21 cellular contexts compared by ENCODE assay signal in genomic region chr22:17971711-17972110, GRCh38. TPM values are rescaled to one million over a fixed set of nuclear protein-coding genes. Genes with fewer than 3 reads are reported as not detected.
A peak's percentile ranks its signal among the peaks of the same experiment; 100 is the strongest.
DNase-seq lines count a peak whose midpoint lies in the region; ATAC-seq, FAIRE-seq and TF ChIP-seq lines count a peak whose summit lies in the region.
"Had no signal": no experiment of that assay in that cellular context is flagged by ENCODE, and none has a peak within 500 bp of the region (broad histone marks: within the 10 kb centered on the region; RNA-seq: fewer than 3 reads in every experiment).

No MANE protein-coding gene starts in this region.

- H3K4me3 ChIP-seq in HepG2 (replicated peaks in 1 of 3; ENCODE audit: insufficient read depth in 1 of 3, low read depth in 2 of 3, low read length in 3 of 3) (peak overlapping the region in 2 of 3 experiments; percentile 36 to 75; a peak in 2 of 6 replicates), spleen (no peak overlapping the region)
- H3K4me3 ChIP-seq: gastroesophageal sphincter, pancreas, Peyer's patch had no signal

- ATAC-seq in activated B cell treated with CpG ODN at 0.5 μM for 24 hours (ENCODE audit: low read depth) (no peak), HepG2 (no peak), GM21576 (IDR thresholded peaks at IDR 0.05; ENCODE audit: unreplicated experiment) (no peak), HG02610 (IDR thresholded peaks at IDR 0.05; ENCODE audit: unreplicated experiment) (no peak)

- CTCF ChIA-PET in activated B cell treated with CpG ODN at 0.5 μM for 24 hours (lab: Charles Lee) (interaction anchor here (1.4 kb wide), 1 partner anchor 24 kb away, joined by 3 read pairs; no protein-coding TSS in a partner anchor), HepG2 (lab: Yijun Ruan, JAX; ENCODE audit: low intra/inter-chr PET ratio, low total read pairs) (no interaction called here)

- no peak overlapping the region for H2BK5ac ChIP-seq in H9 (ENCODE audit: insufficient read length, low read length)

- H3K27ac ChIP-seq in H9 (ENCODE audit: insufficient read length, low read depth, low read length) (no peak overlapping the region), HepG2 (ENCODE audit: extremely low read length, insufficient read depth, low read length) (peak overlapping the region; percentile 80), spleen (peak overlapping the region in 6 of 8 donors; percentile 15 to 73 (median 62))

- H3K4me1 Mint-ChIP-seq in H9 (peaks cover 29 to 39% of the 10 kb centered on the region in 2 experiments), activated B cell treated with CpG ODN at 0.5 μM for 24 hours (peaks cover 83% of the 10 kb centered on the region)

- H3T11ph ChIP-seq in H9 (ENCODE audit: low read length), result no peak overlapping the region

- H3K9me3 Mint-ChIP-seq in H9 (no peaks in the 10 kb centered on the region), activated B cell treated with CpG ODN at 0.5 μM for 24 hours (no peaks in the 10 kb centered on the region)
- H3K9me3 Mint-ChIP-seq: activated CD4-positive, alpha-beta T cell treated with anti-CD3 and anti-CD28 coated beads, Interleukin-2, amount 10 ng/mL, durations not matched to agents 7 days and 5 days; dendritic cell treated with granulocyte-macrophage colony-stimulating factor and Interleukin-4, amounts not matched to agents 40 ng/mL and 50 ng/mL, for 4 days; IgD-negative memory B cell had no signal

- H3K23ac ChIP-seq in H9 (ENCODE audit: insufficient read length, low read depth, low read length), result no peak overlapping the region

- no peak overlapping the region for H2BK120ac ChIP-seq in H9 (ENCODE audit: low read depth, low read length, poor library complexity, severe bottlenecking)

- peak overlapping the region; percentile 51 to 69 (median 59); a peak in 5 of 7 replicates for H3K27ac Mint-ChIP-seq in H9
- H3K27ac Mint-ChIP-seq in activated B cell treated with CpG ODN at 0.5 μM for 24 hours, result peak overlapping the region; percentile 65
- H3K27ac Mint-ChIP-seq: activated CD4-positive, alpha-beta T cell treated with anti-CD3 and anti-CD28 coated beads, Interleukin-2, amount 10 ng/mL, durations not matched to agents 7 days and 5 days; dendritic cell treated with granulocyte-macrophage colony-stimulating factor and Interleukin-4, amounts not matched to agents 40 ng/mL and 50 ng/mL, for 4 days had no signal

- no peak for FAIRE-seq in HepG2 (lab: Jason Lieb, UNC)
- FAIRE-seq: pancreas had no signal

- no peak overlapping the region for H2BK12ac ChIP-seq in H9 (ENCODE audit: insufficient read length, low read depth, low read length)

- DNase-seq in H9 (no peak), activated B cell treated with CpG ODN at 0.5 μM for 24 hours (no peak), HepG2 (ENCODE audit: low spot score) (no peak), spleen (peak; percentile 58), anterior cingulate cortex (lab: John Stamatoyannopoulos, UW) (no peak)
- DNase-seq in effector CD4-positive, alpha-beta T cell, result no peak
- DNase-seq: activated CD4-positive, alpha-beta T cell treated with anti-CD3 and anti-CD28 coated beads, Interleukin-2, amount 10 ng/mL, durations not matched to agents 7 days and 5 days; activated CD8-positive, alpha-beta memory T cell treated with anti-CD3 and anti-CD28 coated beads, Interleukin-2, amount 50 U/mL, for 48 hours; DMS153; erythroblast; GOT3; left colon; NCI-H1694; NCI-H226; pancreas; Peyer's patch had no signal

- TF ChIP-seq EP300 in HepG2 (IDR thresholded peaks at IDR 0.05; ENCODE audit: low read depth in 2 of 2, low read length in 2 of 2) (no peak), HepG2 (CRISPR knock-in tag; IDR thresholded peaks at IDR 0.05; ENCODE audit: borderline replicate concordance) (no peak)

- H3K27me3 Mint-ChIP-seq in H9 (ENCODE audit: low read depth) (no peaks in the 10 kb centered on the region), activated B cell treated with CpG ODN at 0.5 μM for 24 hours (no peaks in the 10 kb centered on the region)
- H3K27me3 Mint-ChIP-seq: activated CD4-positive, alpha-beta T cell treated with anti-CD3 and anti-CD28 coated beads, Interleukin-2, amount 10 ng/mL, durations not matched to agents 7 days and 5 days; dendritic cell treated with granulocyte-macrophage colony-stimulating factor and Interleukin-4, amounts not matched to agents 40 ng/mL and 50 ng/mL, for 4 days; IgD-negative memory B cell had no signal

- no peak overlapping the region for H2AK5ac ChIP-seq in H9 (ENCODE audit: insufficient read length, low read length)

- no peak overlapping the region for H3K4me2 ChIP-seq in H9 (ENCODE audit: insufficient read depth, insufficient read length, low read length)
- peak overlapping the region; percentile 92 for H3K4me2 ChIP-seq in HepG2 (ENCODE audit: low read depth, low read length)

- H2AFZ ChIP-seq in H9 (ENCODE audit: low read length), result no peak overlapping the region
- no peak overlapping the region for H2AFZ ChIP-seq in HepG2 (ENCODE audit: low read length)

- peaks cover 0 to 11% (median 9%) of the 10 kb centered on the region in 3 experiments; a peak in 3 of 7 replicates for H3K36me3 Mint-ChIP-seq in H9 (ENCODE audit: insufficient read depth in 1 of 3, low read depth in 3 of 3)
- peaks cover 58% of the 10 kb centered on the region for H3K36me3 Mint-ChIP-seq in activated B cell treated with CpG ODN at 0.5 μM for 24 hours (ENCODE audit: low read depth)

- WGBS in H9 (ENCODE audit: extremely low coverage, insufficient read length, low lambda C conversion rate), result no CpG with 5 or more reads among the region's 9 CpGs
- WGBS in HepG2 (ENCODE audit: low lambda C conversion rate), result 74% methylated on average over 9 of the region's 9 CpGs
- WGBS in spleen, 5 donors, result 74 to 93% (median 84%) methylated on average over 9 of the region's 9 CpGs

- H4K20me1 ChIP-seq in H9 (ENCODE audit: control insufficient read depth, insufficient read depth, insufficient read length), result no peaks in the 10 kb centered on the region
- no peaks in the 10 kb centered on the region for H4K20me1 ChIP-seq in HepG2 (ENCODE audit: insufficient read depth, low read length)

- H3K9me3 ChIP-seq in H9 (ENCODE audit: control insufficient read depth, low read depth, low read length) (no peaks in the 10 kb centered on the region), HepG2 (ENCODE audit: low read length) (no peaks in the 10 kb centered on the region), spleen (no peaks in the 10 kb centered on the region)
- H3K9me3 ChIP-seq: gastroesophageal sphincter, pancreas, Peyer's patch had no signal

- H3K4me1 ChIP-seq in H9 (ENCODE audit: insufficient read depth, low read length), result peaks cover 2% of the 10 kb centered on the region; the same call in 1 of the 2 replicates
- H3K4me1 ChIP-seq in HepG2 (ENCODE audit: insufficient read depth, low read length), result peaks cover 66% of the 10 kb centered on the region
- peaks cover 12 to 93% (median 71%) of the 10 kb centered on the region in 6 donors for H3K4me1 ChIP-seq in spleen

- H3K18ac ChIP-seq in H9 (ENCODE audit: insufficient read length, low read depth, low read length), result no peak overlapping the region

- in situ Hi-C loops in HepG2 (cut with HindIII; ENCODE audit: extremely low pct_ligation_motif_present, low pct_unique_long_range_greater_than_20kb), result no loop called here

- intact Hi-C loops in activated B cell treated with CpG ODN at 0.5 μM for 24 hours (cut with micrococcal nuclease), result no loop called here
- intact Hi-C loops in HepG2 (cut with micrococcal nuclease; ENCODE audit: unreplicated experiment), result no loop called here
- intact Hi-C loops in spleen (cut with DNase I; ENCODE audit: low total_unique reads), result no loop called here

- H3K4me3 Mint-ChIP-seq in H9, result no peak overlapping the region
- no peak overlapping the region for H3K4me3 Mint-ChIP-seq in activated B cell treated with CpG ODN at 0.5 μM for 24 hours
- H3K4me3 Mint-ChIP-seq: activated CD4-positive, alpha-beta T cell treated with anti-CD3 and anti-CD28 coated beads, Interleukin-2, amount 10 ng/mL, durations not matched to agents 7 days and 5 days; dendritic cell treated with granulocyte-macrophage colony-stimulating factor and Interleukin-4, amounts not matched to agents 40 ng/mL and 50 ng/mL, for 4 days; IgD-negative memory B cell had no signal

- no peak overlapping the region for H3K14ac ChIP-seq in H9 (ENCODE audit: insufficient read depth, low read length)

- POLR2A ChIA-PET in activated B cell treated with CpG ODN at 0.5 μM for 24 hours (lab: Charles Lee), result no interaction called here
- POLR2A ChIA-PET in HepG2 (lab: Yijun Ruan, JAX), result interaction anchor here (1.2 to 1.5 kb wide), 3 partner anchors 29 to 106 kb away, joined by 3 to 5 read pairs (median 3); partner anchors contain the start of gene PEX26

- no peaks in the 10 kb centered on the region for H3K79me1 ChIP-seq in H9 (ENCODE audit: insufficient read depth, low read depth, low read length, poor library complexity, severe bottlenecking)

- H3K79me2 ChIP-seq in H9 (ENCODE audit: insufficient read depth, low read length) (peaks cover 9% of the 10 kb centered on the region; the same call in 1 of the 2 replicates), HepG2 (ENCODE audit: insufficient read depth, low read length) (peaks cover 79% of the 10 kb centered on the region)

- BruUV-seq in HepG2 (replicated peaks; lab: Mats Ljungman, UMichigan), result no TSS peak

- no peaks in the 10 kb centered on the region for H3K27me3 ChIP-seq in H9 (ENCODE audit: insufficient read depth, low read length)
- H3K27me3 ChIP-seq in HepG2 (ENCODE audit: control insufficient read depth in 1 of 2, insufficient read depth in 2 of 2, low read length in 2 of 2), result no peaks in the 10 kb centered on the region
- no peaks in the 10 kb centered on the region for H3K27me3 ChIP-seq in spleen (replicated peaks in 1 of 7)
- H3K27me3 ChIP-seq: gastroesophageal sphincter, pancreas, Peyer's patch had no signal

- H4K8ac ChIP-seq in H9 (replicated peaks; ENCODE audit: insufficient read length, low read depth, low read length), result no peak overlapping the region

- H4K5ac ChIP-seq in H9 (ENCODE audit: insufficient read length, low read depth, low read length), result no peak overlapping the region

- H3K9ac ChIP-seq in H9 (ENCODE audit: extremely low read depth, insufficient read length, low read length) (no peak overlapping the region), HepG2 (ENCODE audit: insufficient read depth, low read depth, low read length) (0 out of 2 replicates have a peak overlapping the region, but pooled peaks have one; percentile 31)

- TF ChIP-seq CTCF in H9 (conservative IDR thresholded peaks at IDR 0.05) (no peak), activated B cell treated with CpG ODN at 0.5 μM for 24 hours (IDR thresholded peaks at IDR 0.05) (no peak), HepG2 (CRISPR knock-in tag; IDR thresholded peaks at IDR 0.05) (no peak), spleen (IDR thresholded peaks at IDR 0.05 in 8 of 11, conservative IDR thresholded peaks at IDR 0.05 in 3 of 11) (no peak)

- H2BK20ac ChIP-seq in H9 (ENCODE audit: low read depth, low read length, poor library complexity, severe bottlenecking), result no peak overlapping the region

- TF ChIP-seq RAD21 in HepG2 (CRISPR knock-in tag; IDR thresholded peaks at IDR 0.05), result no peak

- H3K23me2 ChIP-seq in H9 (ENCODE audit: insufficient read length, low read depth, low read length, poor library complexity, severe bottlenecking), result no peaks in the 10 kb centered on the region

- no peaks in the 10 kb centered on the region; a peak in 1 of 5 replicates for H3K36me3 ChIP-seq in HepG2 (replicated peaks in 1 of 2; ENCODE audit: control insufficient read depth in 1 of 2, insufficient read depth in 2 of 2, low read length in 2 of 2)
- H3K36me3 ChIP-seq in spleen, result peaks cover 0 to 43% (median 2%) of the 10 kb centered on the region in 6 donors
- H3K36me3 ChIP-seq: gastroesophageal sphincter, pancreas had no signal

- H2BK15ac ChIP-seq in H9 (ENCODE audit: low read depth, low read length), result no peak overlapping the region

- no peak overlapping the region for H3K56ac ChIP-seq in H9 (ENCODE audit: insufficient read length, low read depth, low read length)

- H3K4ac ChIP-seq in H9 (ENCODE audit: low read depth, low read length), result no peak overlapping the region

- no peak overlapping the region for H4K91ac ChIP-seq in H9 (ENCODE audit: insufficient read length, low read depth, low read length)

- no peak for TF ChIP-seq POLR2A in HepG2 (IDR thresholded peaks at IDR 0.05; ENCODE audit: insufficient read depth in 1 of 2, low read depth in 2 of 2, low read length in 2 of 2)
- TF ChIP-seq POLR2A in spleen (IDR thresholded peaks at IDR 0.05), result no peak

RNA-seq across cellular contexts. Expression of gene MICAL3, which starts 52.6 kb away (rescaled TPM):
- 41.6 and 50.2 TPM in 2 replicates for total RNA-seq in H9 (2021)
- 232 and 257 TPM in 2 replicates for total RNA-seq in activated B cell treated with CpG ODN at 0.5 μM for 24 hours
- total RNA-seq in HepG2 (2016; rRNA removed; fragmentation: Illumina TruSeq; extraction: Trizol), result 9.5 and 12.5 TPM in 2 replicates
- total RNA-seq in HepG2 (2016; cell fraction: cytosol; rRNA removed; fragmentation: Illumina TruSeq; extraction: Trizol; ENCODE audit: low read depth), result 2.6 and 2.9 TPM in 2 replicates
- 8.6 and 11.9 TPM in 2 replicates for total RNA-seq in HepG2 (2016; cell fraction: insoluble cytoplasmic fraction; rRNA removed; fragmentation: Illumina TruSeq; extraction: Trizol)
- total RNA-seq in HepG2 (2016; cell fraction: membrane; rRNA removed; fragmentation: Illumina TruSeq; extraction: Trizol), result 4.2 and 6.1 TPM in 2 replicates
- total RNA-seq in HepG2 (2016; cell fraction: nucleus; rRNA removed; fragmentation: Illumina TruSeq; extraction: Trizol), result 31.3 and 35.0 TPM in 2 replicates
- polyA plus RNA-seq in HepG2 (2011; rRNA removed), result 5.3 and 5.6 TPM in 2 replicates
- 2.5 and 3.1 TPM in 2 replicates for polyA plus RNA-seq in HepG2 (2011; cell fraction: cytosol; rRNA removed)
- polyA plus RNA-seq in HepG2 (2011; cell fraction: nucleus; rRNA removed), result 32.9 and 43.0 TPM in 2 replicates
- polyA plus RNA-seq in HepG2 (2012), result 9.2 and 10.8 TPM in 2 replicates
- polyA plus RNA-seq in HepG2 (2016; cell fraction: cytosol; fragmentation: Illumina TruSeq; extraction: Trizol; ENCODE audit: low read depth), result 0.59 and 1.1 TPM in 2 replicates
- 3.5 and 3.6 TPM in 2 replicates for polyA plus RNA-seq in HepG2 (2016; cell fraction: insoluble cytoplasmic fraction; fragmentation: Illumina TruSeq; extraction: Trizol; ENCODE audit: low read depth)
- 0.53 and 1.1 TPM in 2 replicates for polyA plus RNA-seq in HepG2 (2016; cell fraction: membrane; fragmentation: Illumina TruSeq; extraction: Trizol; ENCODE audit: low read depth)
- polyA plus RNA-seq in HepG2 (2016; cell fraction: nucleus; fragmentation: Illumina TruSeq; extraction: Trizol; ENCODE audit: insufficient read depth, low read depth), result 34.4 and 36.4 TPM in 2 replicates
- polyA minus RNA-seq in HepG2 (2011; rRNA and poly(A)+ RNA removed; ENCODE audit: low replicate concordance), result 12.7 and 28.5 TPM in 2 replicates
- polyA minus RNA-seq in HepG2 (2011; cell fraction: cytosol; rRNA and poly(A)+ RNA removed), result 3.7 and 4.4 TPM in 2 replicates
- polyA minus RNA-seq in HepG2 (2011; cell fraction: nucleus; rRNA and poly(A)+ RNA removed), result 28.5 and 33.0 TPM in 2 replicates
- 100 to 1,000 TPM in 2 of 7 donors, 10 to 100 TPM in 5; 54.3 to 133 (median 92.1) TPM for total RNA-seq in spleen
- 10 to 100 TPM in 1 of 3 donors, 1 to 10 TPM in 2; 2.6 to 14.9 (median 3.1) TPM for polyA plus RNA-seq in spleen

Comparison
In these comparisons a context has a peak if more than half of its experiments do, and no peak if none do; other contexts are left out.
1. H3K4me3 ChIP-seq: peak in HepG2 (2 of 3); none in spleen (0 of 8).